1 cellular context compared by ENCODE assay signal in genomic region chr2:234447963-234448362, GRCh38.
TF ChIP-seq lines count a peak whose summit lies in the region.

No MANE protein-coding gene starts in this region.

TF ChIP-seq in IMR-90, 13 proteins besides CTCF, POLR2A, EP300 and RAD21:
- no peak for TF ChIP-seq MAZ (IDR thresholded peaks at IDR 0.05; ENCODE audit: borderline replicate concordance, low read depth, low read length)
- TF ChIP-seq NFE2L2 (IDR thresholded peaks at IDR 0.05; ENCODE audit: low read depth, low read length): no peak
- no peak for TF ChIP-seq MAFK (IDR thresholded peaks at IDR 0.05; ENCODE audit: low read depth, low read length)
- TF ChIP-seq RFX5 (IDR thresholded peaks at IDR 0.05; ENCODE audit: low read depth, low read length): no peak
- no peak for TF ChIP-seq FOS (IDR thresholded peaks at IDR 0.05; ENCODE audit: low read depth, low read length)
- no peak for TF ChIP-seq RCOR1 (IDR thresholded peaks at IDR 0.05; ENCODE audit: insufficient replicate concordance, low read length)
